11 cellular contexts compared by ENCODE assay signal in the genomic region with DNA sequence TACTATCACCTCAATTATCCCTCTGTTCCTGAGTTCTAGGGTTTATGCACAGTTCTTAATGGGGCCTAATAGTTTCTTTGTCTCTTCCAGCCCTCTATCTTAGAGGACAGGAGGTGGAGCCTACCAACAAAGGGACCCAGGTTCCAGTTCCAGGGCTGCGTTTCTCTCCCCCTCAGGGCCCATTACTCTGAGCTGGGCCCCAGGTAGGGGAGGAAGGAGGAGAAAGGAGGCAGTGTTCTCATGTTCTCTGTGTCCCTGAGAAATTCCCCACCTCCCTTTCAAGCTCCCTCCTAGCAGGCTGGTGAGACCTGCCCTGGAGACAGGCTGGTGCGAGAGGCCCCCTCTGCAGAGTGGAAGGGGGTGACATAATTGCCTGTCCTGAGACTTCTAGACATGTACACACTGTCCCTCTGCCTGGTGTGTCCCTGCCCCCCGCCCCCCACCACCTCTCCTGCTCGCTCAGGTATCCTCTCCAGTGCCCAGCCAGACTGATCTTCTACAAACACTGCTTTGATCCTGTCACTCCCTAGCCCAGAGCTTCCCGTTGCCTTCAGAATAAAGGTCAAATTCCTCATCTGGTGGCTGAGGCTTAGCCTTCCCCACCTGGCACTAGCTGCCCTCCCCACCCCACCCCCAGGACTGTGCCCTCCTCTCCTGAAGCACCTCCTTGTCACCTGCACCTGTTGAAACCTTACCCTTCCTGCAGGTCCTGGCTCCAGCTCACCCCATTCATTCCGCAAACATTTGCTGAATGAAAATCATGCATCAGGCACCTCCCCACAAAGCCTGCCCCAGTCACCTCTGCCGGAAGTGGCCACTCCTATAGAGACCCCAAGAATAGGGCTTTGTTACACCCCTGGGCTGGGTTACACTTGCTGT. TPM values are rescaled to one million over a fixed set of nuclear protein-coding genes. Genes with fewer than 3 reads are reported as not detected.
DNase-seq lines count a peak whose midpoint lies in the region; ATAC-seq, FAIRE-seq and TF ChIP-seq lines count a peak whose summit lies in the region.
"Had no signal": no experiment of that assay in that cellular context is flagged by ENCODE, and none has a peak within 500 bp of the region (broad histone marks: within the 10 kb centered on the region; RNA-seq: fewer than 3 reads in every experiment).

No MANE protein-coding gene starts in this region.

- no peak overlapping the region for H3K27ac Mint-ChIP-seq in activated CD8-positive, alpha-beta T cell treated with anti-CD3 and anti-CD28 coated beads for 36 hours
- H3K27ac Mint-ChIP-seq in effector memory CD8-positive, alpha-beta T cell: no peak overlapping the region

- H2BK120ac ChIP-seq in H1 (replicated peaks; ENCODE audit: low read depth, low read length): no peak overlapping the region

- H3K4me3 ChIP-seq in H1 (ENCODE audit: extremely low read depth in 1 of 4, insufficient read depth in 2 of 4, low read depth in 3 of 4, low read length in 4 of 4) (no peak overlapping the region), pancreas (no peak overlapping the region)

- FAIRE-seq in H1 (lab: Jason Lieb, UNC): no peak
- FAIRE-seq in pancreas (lab: Jason Lieb, UNC): no peak

- H3K79me1 ChIP-seq in H1 (ENCODE audit: low read depth, low read length): no peaks in the 10 kb centered on the region

- no peaks in the 10 kb centered on the region for H3K27me3 ChIP-seq in H1 (replicated peaks in 1 of 4; ENCODE audit: control insufficient read depth in 3 of 4, extremely low read depth in 1 of 4, insufficient read depth in 3 of 4, low read length in 3 of 4)
- H3K27me3 ChIP-seq in pancreas: no peaks in the 10 kb centered on the region

- no peak for TF ChIP-seq POLR2A in H1 (IDR thresholded peaks at IDR 0.05; ENCODE audit: control extremely low read depth in 1 of 2, low read depth in 2 of 2, low read length in 2 of 2)

- H3K4me1 ChIP-seq in H1 (replicated peaks in 1 of 4; ENCODE audit: control insufficient read depth in 3 of 4, insufficient read depth in 4 of 4, low read length in 3 of 4) (peaks cover 0 to 24% (median 9%) of the 10 kb centered on the region in 4 experiments; a peak in 6 of 7 replicates), pancreas (peaks cover 14 to 33% (median 31%) of the 10 kb centered on the region in 3 donors)

- H4K20me1 ChIP-seq in H1 (replicated peaks in 1 of 2; ENCODE audit: control insufficient read depth in 1 of 2, insufficient read depth in 2 of 2, low read length in 2 of 2): no peaks in the 10 kb centered on the region

- H2AK5ac ChIP-seq in H1 (ENCODE audit: low read depth, low read length): no peak overlapping the region

- CTCF ChIA-PET in H1 (lab: Charles Lee; ENCODE audit: partially characterized antibody): interaction anchor here (0.6 to 13.8 kb wide), 19 partner anchors 10 to 598 kb away, joined by 3 to 197 read pairs (median 5); a partner anchor contains a TSS
- CTCF ChIA-PET in activated CD8-positive, alpha-beta T cell treated with anti-CD3 and anti-CD28 coated beads for 36 hours (lab: Charles Lee): interaction anchor here (1.3 to 9.1 kb wide), 3 partner anchors 10 to 55 kb away, joined by 4 to 52 read pairs (median 8); no protein-coding TSS in a partner anchor

- TF ChIP-seq EP300 in H1 (IDR thresholded peaks at IDR 0.05; ENCODE audit: borderline replicate concordance in 1 of 2, low read depth in 2 of 2, low read length in 2 of 2): no peak

- 0 out of 2 replicates have a peak, but pooled peaks cover 2% of the 10 kb centered on the region for H3K23me2 ChIP-seq in H1 (ENCODE audit: low read depth, low read length)

- ATAC-seq in pancreas (peak; percentile 67 to 82 (median 77)), GM21515 (IDR thresholded peaks at IDR 0.05; ENCODE audit: unreplicated experiment) (no peak)
- no peak for ATAC-seq in activated CD8-positive, alpha-beta T cell treated with anti-CD3 and anti-CD28 coated beads for 36 hours
- no peak for ATAC-seq in effector memory CD8-positive, alpha-beta T cell (replicated peaks)

- peaks cover 6% of the 10 kb centered on the region for H3K4me1 Mint-ChIP-seq in activated CD8-positive, alpha-beta T cell treated with anti-CD3 and anti-CD28 coated beads for 36 hours (ENCODE audit: low read depth)
- H3K4me1 Mint-ChIP-seq in effector memory CD8-positive, alpha-beta T cell (ENCODE audit: low read depth in 2 of 2): no peaks in the 10 kb centered on the region

- H3K14ac ChIP-seq in H1 (ENCODE audit: insufficient read length): no peak overlapping the region

- intact Hi-C loops in pancreas (cut with DNase I): no loop called here
- intact Hi-C loops in activated CD8-positive, alpha-beta T cell treated with anti-CD3 and anti-CD28 coated beads for 36 hours (cut with micrococcal nuclease): no loop called here

- POLR2A ChIA-PET in H1 (lab: Charles Lee; ENCODE audit: partially characterized antibody): interaction anchor here (0.7 to 8.4 kb wide), 16 partner anchors 8 to 81 kb away, joined by 3 to 75 read pairs (median 4); a partner anchor contains a TSS
- POLR2A ChIA-PET in activated CD8-positive, alpha-beta T cell treated with anti-CD3 and anti-CD28 coated beads for 36 hours (lab: Charles Lee): no interaction called here

- H3K36me3 ChIP-seq in H1 (ENCODE audit: control insufficient read depth in 2 of 4, insufficient read depth in 4 of 4, low read length in 3 of 4) (no peaks in the 10 kb centered on the region), pancreas (no peaks in the 10 kb centered on the region)

- no peaks in the 10 kb centered on the region for H3K36me3 Mint-ChIP-seq in activated CD8-positive, alpha-beta T cell treated with anti-CD3 and anti-CD28 coated beads for 36 hours (ENCODE audit: low read depth)
- no peaks in the 10 kb centered on the region for H3K36me3 Mint-ChIP-seq in effector memory CD8-positive, alpha-beta T cell (ENCODE audit: insufficient read depth)

- peak overlapping the region; percentile 44 for H4K91ac ChIP-seq in H1 (replicated peaks; ENCODE audit: insufficient read length, low read length)

- H3K9me3 Mint-ChIP-seq in activated CD8-positive, alpha-beta T cell treated with anti-CD3 and anti-CD28 coated beads for 36 hours: no peaks in the 10 kb centered on the region
- no peaks in the 10 kb centered on the region for H3K9me3 Mint-ChIP-seq in effector memory CD8-positive, alpha-beta T cell

- H3K27me3 Mint-ChIP-seq in activated CD8-positive, alpha-beta T cell treated with anti-CD3 and anti-CD28 coated beads for 36 hours: peaks cover 4% of the 10 kb centered on the region
- peaks cover 27 to 44% of the 10 kb centered on the region in 2 donors for H3K27me3 Mint-ChIP-seq in effector memory CD8-positive, alpha-beta T cell

- H3K4me2 ChIP-seq in H1 (ENCODE audit: insufficient read depth in 1 of 2, low read depth in 2 of 2, low read length in 2 of 2): 0 out of 4 replicates have a peak overlapping the region, but pooled peaks of 1 of the 2 experiments have one; percentile 1

- WGBS in H1 (ENCODE audit: extremely low coverage in 1 of 2, insufficient coverage in 1 of 2, insufficient read length in 1 of 2, insufficient replicate concordance in 2 of 2, low coverage in 1 of 2, low lambda C conversion rate in 2 of 2, missing lambda C conversion rate in 1 of 2), 2 experiments: 59% methylated on average over 4 of the region's 7 CpGs; no CpG with 5 or more reads in 1 of the 2 experiments
- 13 to 15% methylated on average over 7 of the region's 7 CpGs for WGBS in pancreas, 2 donors

- no peak overlapping the region for H3K9ac ChIP-seq in H1 (replicated peaks in 1 of 4; ENCODE audit: extremely low read depth in 1 of 4, low read depth in 3 of 4, low read length in 3 of 4)

- no peaks in the 10 kb centered on the region for H3K79me2 ChIP-seq in H1 (ENCODE audit: control insufficient read depth in 1 of 2, insufficient read depth in 2 of 2, low read length in 2 of 2)

- peak overlapping the region; percentile 44 for H2BK12ac ChIP-seq in H1 (ENCODE audit: low read depth, low read length)

- H3K27ac ChIP-seq in H1 (ENCODE audit: low read depth, low read length): 0 out of 2 replicates have a peak overlapping the region, but pooled peaks have one; percentile 23
- peak overlapping the region; percentile 88 to 91 (median 90) for H3K27ac ChIP-seq in pancreas

- H4K8ac ChIP-seq in H1 (ENCODE audit: extremely low read depth, insufficient read depth, low read length): no peak overlapping the region; the same call in 1 of the 2 replicates

- peak overlapping the region; percentile 37; the same call in 1 of the 2 replicates for H2AFZ ChIP-seq in H1 (ENCODE audit: low read length)

- H3K4ac ChIP-seq in H1 (replicated peaks; ENCODE audit: insufficient read length, low read depth, low read length): no peak overlapping the region

- peak overlapping the region; percentile 28; the same call in 1 of the 2 replicates for H2BK5ac ChIP-seq in H1 (ENCODE audit: low read depth, low read length)

- no peak overlapping the region for H3K18ac ChIP-seq in H1 (ENCODE audit: extremely low read depth, low read length)

- no peak for TF ChIP-seq CTCF in H1 (IDR thresholded peaks at IDR 0.05; ENCODE audit: control extremely low read depth in 1 of 3, insufficient read depth in 1 of 3, low read depth in 1 of 3, low read length in 3 of 3)
- no peak for TF ChIP-seq CTCF in pancreas (IDR thresholded peaks at IDR 0.05)
- TF ChIP-seq CTCF in activated CD8-positive, alpha-beta T cell treated with anti-CD3 and anti-CD28 coated beads for 36 hours (IDR thresholded peaks at IDR 0.05): no peak

- peak overlapping the region; percentile 80 for H2BK20ac ChIP-seq in H1 (ENCODE audit: low read length)

- peak overlapping the region; percentile 72 for H2BK15ac ChIP-seq in H1 (ENCODE audit: low read length)

- DNase-seq in HK-2 (ENCODE audit: unreplicated experiment): peak; percentile 14
- DNase-seq in NCI-H510A treated with DMSO at 0.1 percent for 48 hours (lab: John Stamatoyannopoulos, UW): peak; percentile 99
- no peak for DNase-seq in H1 (ENCODE audit: low read depth in 1 of 2, low spot score in 2 of 2)
- peak in 4 of 6 donors; percentile 65 to 86 (median 77) for DNase-seq in pancreas
- DNase-seq in activated CD8-positive, alpha-beta T cell treated with anti-CD3 and anti-CD28 coated beads for 36 hours: no peak
- DNase-seq in effector memory CD8-positive, alpha-beta T cell: no peak
- DNase-seq in NCI-H82 treated with DMSO at 0.1 percent for 48 hours (lab: John Stamatoyannopoulos, UW; ENCODE audit: unreplicated experiment): no peak
- DNase-seq: activated gamma-delta T cell treated with Interleukin-2 at 50 U/mL for 16 hours, Karpas-422, T-helper 9 cell had no signal

- no peak for TF ChIP-seq RAD21 in H1 (IDR thresholded peaks at IDR 0.05 in 1 of 2, conservative IDR thresholded peaks at IDR 0.05 in 1 of 2; ENCODE audit: low read depth in 2 of 2, low read length in 2 of 2)

- no peak overlapping the region for H4K5ac ChIP-seq in H1 (ENCODE audit: insufficient read length, low read depth, low read length)

- no peak overlapping the region for H3K23ac ChIP-seq in H1 (ENCODE audit: insufficient read length)

- no peaks in the 10 kb centered on the region for H3K9me3 ChIP-seq in H1 (ENCODE audit: insufficient read depth in 2 of 2, low read depth in 1 of 2, low read length in 1 of 2)
- H3K9me3 ChIP-seq in pancreas: no peaks in the 10 kb centered on the region

- no peak overlapping the region for H3K4me3 Mint-ChIP-seq in activated CD8-positive, alpha-beta T cell treated with anti-CD3 and anti-CD28 coated beads for 36 hours
- no peak overlapping the region for H3K4me3 Mint-ChIP-seq in effector memory CD8-positive, alpha-beta T cell

- H3K56ac ChIP-seq in H1 (replicated peaks; ENCODE audit: insufficient read length, low read depth, low read length): no peak overlapping the region

RNA-seq across cellular contexts. Expression of a gene that starts 21.1 kb away (rescaled TPM):
- total RNA-seq in H1 (2021; fragmentation: NEBNext Ultra II Directional; extraction: Animal tissue kit (Norgen Biotek cat#: 25700)): 283 and 290 TPM in 2 replicates
- polyA plus RNA-seq in H1 (2011; rRNA removed) (280 and 311 TPM in 2 replicates), pancreas (100 to 1,000 TPM; 698 to 759 TPM)
- 279 TPM for polyA plus RNA-seq in H1 (2011; cell fraction: cytosol; rRNA removed)
- 247 TPM for polyA plus RNA-seq in H1 (2011; cell fraction: nucleus; rRNA removed)
- polyA plus RNA-seq in H1 (2012, experiment 1 of 2): 299 to 366 TPM (median 352 TPM) in 4 replicates
- 463 TPM for polyA plus RNA-seq in H1 (2012, experiment 2 of 2)
- polyA plus RNA-seq in H1 (2013, experiment 1 of 2): 311 TPM
- 291 TPM for polyA plus RNA-seq in H1 (2013, experiment 2 of 2)
- polyA minus RNA-seq in H1 (2011; rRNA and poly(A)+ RNA removed): 235 and 239 TPM in 2 replicates
- polyA minus RNA-seq in H1 (2011; cell fraction: cytosol; rRNA and poly(A)+ RNA removed): 185 TPM
- polyA minus RNA-seq in H1 (2011; cell fraction: nucleus; rRNA and poly(A)+ RNA removed): 128 TPM
- 100 to 1,000 TPM; 317 to 789 (median 496) TPM for total RNA-seq in pancreas
- total RNA-seq in activated CD8-positive, alpha-beta T cell treated with anti-CD3 and anti-CD28 coated beads for 36 hours: under 1 TPM; 0.29 to 0.40 TPM

RNA-seq across cellular contexts. Expression of a gene that starts 23.0 kb away (rescaled TPM):
- total RNA-seq in H1 (2021; fragmentation: NEBNext Ultra II Directional; extraction: Animal tissue kit (Norgen Biotek cat#: 25700)): 375 and 391 TPM in 2 replicates
- polyA plus RNA-seq in H1 (2011; rRNA removed) (236 and 263 TPM in 2 replicates), pancreas (100 to 1,000 TPM; 526 to 610 TPM)
- 320 TPM for polyA plus RNA-seq in H1 (2011; cell fraction: cytosol; rRNA removed)
- polyA plus RNA-seq in H1 (2011; cell fraction: nucleus; rRNA removed): 356 TPM
- 381 to 481 TPM (median 444 TPM) in 4 replicates for polyA plus RNA-seq in H1 (2012, experiment 1 of 2)
- polyA plus RNA-seq in H1 (2012, experiment 2 of 2): 459 TPM
- polyA plus RNA-seq in H1 (2013, experiment 1 of 2): 314 TPM
- 311 TPM for polyA plus RNA-seq in H1 (2013, experiment 2 of 2)
- polyA minus RNA-seq in H1 (2011; rRNA and poly(A)+ RNA removed): 184 and 221 TPM in 2 replicates
- 173 TPM for polyA minus RNA-seq in H1 (2011; cell fraction: cytosol; rRNA and poly(A)+ RNA removed)
- 115 TPM for polyA minus RNA-seq in H1 (2011; cell fraction: nucleus; rRNA and poly(A)+ RNA removed)
- 100 to 1,000 TPM; 309 to 595 (median 384) TPM for total RNA-seq in pancreas
- 1 to 10 TPM; 3.4 to 4.9 TPM for total RNA-seq in activated CD8-positive, alpha-beta T cell treated with anti-CD3 and anti-CD28 coated beads for 36 hours

Comparison
In these comparisons a context has a peak if more than half of its experiments do, and no peak if none do; other contexts are left out.
1. DNase-seq: peak in HK-2 (single experiment), NCI-H510A treated with DMSO at 0.1 percent for 48 hours (single experiment) and pancreas (4 of 6); none in H1 (0 of 2), activated CD8-positive, alpha-beta T cell treated with anti-CD3 and anti-CD28 coated beads for 36 hours (single experiment), effector memory CD8-positive, alpha-beta T cell (0 of 3) and NCI-H82 treated with DMSO at 0.1 percent for 48 hours (single experiment).
2. ATAC-seq: peak in pancreas (4 of 4); none in GM21515 (single experiment), activated CD8-positive, alpha-beta T cell treated with anti-CD3 and anti-CD28 coated beads for 36 hours (single experiment) and effector memory CD8-positive, alpha-beta T cell (single experiment).
3. RNA of a gene that starts 21.1 kb away (total RNA-seq): 317 to 789 TPM in pancreas and 283 to 290 TPM in H1; 0.29 to 0.40 TPM in activated CD8-positive, alpha-beta T cell treated with anti-CD3 and anti-CD28 coated beads for 36 hours; every median in the first group is over 100 times any median in the second.
4. RNA of a gene that starts 23.0 kb away (total RNA-seq): 309 to 595 TPM in pancreas and 375 to 391 TPM in H1; 3.4 to 4.9 TPM in activated CD8-positive, alpha-beta T cell treated with anti-CD3 and anti-CD28 coated beads for 36 hours; every median in the first group is over 10 times any median in the second.